1 cellular context compared by ENCODE assay signal in genomic region chr22:41762980-41763779, GRCh38.
TF ChIP-seq lines count a peak whose summit lies in the region.

No MANE protein-coding gene starts in this region.

TF ChIP-seq in endothelial cell of umbilical vein, 7 proteins besides CTCF, POLR2A, EP300 and RAD21:
- TF ChIP-seq MAX (IDR thresholded peaks at IDR 0.05; ENCODE audit: insufficient read depth, insufficient read length) (no peak), EZH2 (IDR thresholded peaks at IDR 0.05; ENCODE audit: borderline replicate concordance, low read depth, low read length, severe bottlenecking) (no peak), GATA2 (IDR thresholded peaks at IDR 0.05; ENCODE audit: insufficient read depth, insufficient read length, low read depth, low read length) (no peak), POLR2AphosphoS5 (IDR thresholded peaks at IDR 0.05; ENCODE audit: insufficient read depth, low read depth, low read length) (no peak), JUN (IDR thresholded peaks at IDR 0.05; ENCODE audit: borderline replicate concordance, insufficient read depth, insufficient read length, low read depth) (no peak), FOS (IDR thresholded peaks at IDR 0.05; ENCODE audit: borderline replicate concordance, insufficient read depth, low read length) (no peak)
